8 cellular contexts compared by ENCODE assay signal in genomic region chr16:68238029-68238345, GRCh38. TPM values are rescaled to one million over a fixed set of nuclear protein-coding genes. Genes with fewer than 3 reads are reported as not detected.
A peak's percentile ranks its signal among the peaks of the same experiment; 100 is the strongest.
DNase-seq lines count a peak whose midpoint lies in the region; ATAC-seq and TF ChIP-seq lines count a peak whose summit lies in the region.

No MANE protein-coding gene starts in this region.

- no peak for DNase-seq in erythroblast (lab: John Stamatoyannopoulos, UW)
- DNase-seq in psoas muscle, result no peak
- no peak for DNase-seq in posterior vena cava (ENCODE audit: low spot score)
- no peak for DNase-seq in KBM-7
- DNase-seq in Kasumi-1 (lab: John Stamatoyannopoulos, UW), result no peak

- intact Hi-C loops in psoas muscle (cut with DNase I) (loop anchor here in 1 of 2 donors (10.0 kb wide), 2 partner anchors 353 to 393 kb away; partner anchors contain the start of genes CENPT, NRN1L, NUTF2 and THAP11), posterior vena cava (cut with DNase I) (no loop called here)

- H2AFZ ChIP-seq in OCI-LY1 (ENCODE audit: low read length), result no peak overlapping the region

- H3F3A ChIP-seq in OCI-LY1 (ENCODE audit: insufficient read depth, low read length), result no peaks in the 10 kb centered on the region

- in situ Hi-C loops in KBM-7 (cut with MboI; ENCODE audit: low pct_unique_long_range_greater_than_20kb, low sequenced_read_pairs), result no loop called here

- TF ChIP-seq CTCF in OCI-LY1 (IDR thresholded peaks at IDR 0.05; ENCODE audit: low read length) (no peak), psoas muscle (IDR thresholded peaks at IDR 0.05) (no peak)

- H3K79me2 ChIP-seq in OCI-LY1 (ENCODE audit: insufficient read depth, low read length), result no peaks in the 10 kb centered on the region

- peak overlapping the region; percentile 71 for H3K9ac ChIP-seq in OCI-LY1 (ENCODE audit: low read length)

- 18 to 23% (median 22%) methylated on average over 20 of the region's 20 CpGs for WGBS in psoas muscle, 3 donors

- peak overlapping the region; percentile 92 for H3K4me2 ChIP-seq in OCI-LY1 (ENCODE audit: low read length)

- no peaks in the 10 kb centered on the region for H3K9me2 ChIP-seq in OCI-LY1 (ENCODE audit: low read depth, low read length)

- ATAC-seq in GM18867 (IDR thresholded peaks at IDR 0.05; ENCODE audit: unreplicated experiment) (peak; percentile 17), psoas muscle (no peak), HG02884 (IDR thresholded peaks at IDR 0.05; ENCODE audit: unreplicated experiment) (no peak)

- H3K36me3 ChIP-seq in OCI-LY1 (ENCODE audit: insufficient read depth, low read length) (no peaks in the 10 kb centered on the region), psoas muscle (ENCODE audit: insufficient read depth in 1 of 2, low read depth in 1 of 2) (no peaks in the 10 kb centered on the region)

- no peaks in the 10 kb centered on the region for H4K20me1 ChIP-seq in OCI-LY1 (ENCODE audit: insufficient read depth, low read length)

- peak; percentile 67 for TF ChIP-seq POLR2A in erythroblast (IDR thresholded peaks at IDR 0.05; ENCODE audit: low read length)

- peak overlapping the region; percentile 78 for H3K4me3 ChIP-seq in OCI-LY1 (ENCODE audit: low read depth, low read length, poor library complexity, severe bottlenecking)
- H3K4me3 ChIP-seq in psoas muscle, result peak overlapping the region; percentile 71

- H3K27me3 ChIP-seq in OCI-LY1 (ENCODE audit: insufficient read depth, low read length), result no peaks in the 10 kb centered on the region
- no peaks in the 10 kb centered on the region for H3K27me3 ChIP-seq in psoas muscle (ENCODE audit: insufficient read depth in 3 of 3, low read length in 2 of 3)

- H3K27ac ChIP-seq in OCI-LY1 (ENCODE audit: low read depth, low read length, poor library complexity, severe bottlenecking) (peak overlapping the region; percentile 58), psoas muscle (peak overlapping the region; percentile 90)

- H3K9me3 ChIP-seq in OCI-LY1 (ENCODE audit: low read length), result no peaks in the 10 kb centered on the region
- no peaks in the 10 kb centered on the region for H3K9me3 ChIP-seq in psoas muscle

- H3K4me1 ChIP-seq in OCI-LY1 (ENCODE audit: insufficient read depth, low read length, severe bottlenecking) (peaks cover 36% of the 10 kb centered on the region), psoas muscle (peaks cover 11% of the 10 kb centered on the region)

RNA-seq across cellular contexts. Expression of gene ESRP2, which starts 2.1 kb away (rescaled TPM):
- total RNA-seq in psoas muscle (not detected), posterior vena cava (under 1 TPM in 1 of 2 donors, not detected in 1; 0.23 TPM)
- polyA plus RNA-seq in psoas muscle, result under 1 TPM; 0.03 to 0.08 (median 0.05) TPM

RNA-seq across cellular contexts. Expression of gene PLA2G15, which starts 7.2 kb away (rescaled TPM):
- total RNA-seq in psoas muscle, result 10 to 100 TPM; 28.0 to 65.0 (median 31.0) TPM
- polyA plus RNA-seq in psoas muscle, result 10 to 100 TPM; 13.0 to 31.7 (median 22.6) TPM
- 10 to 100 TPM; 11.6 to 21.9 TPM for total RNA-seq in posterior vena cava

RNA-seq across cellular contexts. Expression of gene SLC7A6, which starts 26.3 kb away (rescaled TPM):
- total RNA-seq in psoas muscle, result 100 to 1,000 TPM in 1 of 4 donors, 10 to 100 TPM in 3; 25.6 to 217 (median 70.5) TPM
- polyA plus RNA-seq in psoas muscle, result 10 to 100 TPM in 2 of 3 donors, 1 to 10 TPM in 1; 9.2 to 55.2 (median 36.4) TPM
- total RNA-seq in posterior vena cava, result 10 to 100 TPM; 28.4 to 39.7 TPM
